In the genomic region with DNA sequence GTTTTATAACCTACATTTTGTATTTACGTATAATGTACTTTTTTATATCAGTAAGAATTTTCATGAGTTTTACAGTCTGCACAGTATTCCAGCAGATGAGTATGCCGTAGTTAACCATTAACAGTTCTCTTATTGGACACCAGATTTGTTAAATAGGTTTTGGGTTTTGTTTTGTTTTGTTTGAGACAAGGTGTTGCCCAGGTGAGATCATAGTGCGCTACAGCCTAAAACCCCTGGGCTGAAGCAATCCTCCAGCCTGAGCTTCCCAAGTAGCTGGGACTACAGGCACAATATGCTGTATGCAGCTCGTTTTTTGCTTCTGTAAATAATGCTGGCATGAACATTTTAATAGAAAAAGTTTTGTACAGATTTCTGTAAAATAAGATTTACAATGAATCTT, we compare ENCODE assay signal across 8 cellular contexts.
DNase-seq lines count a peak whose midpoint lies in the region; ATAC-seq and TF ChIP-seq lines count a peak whose summit lies in the region.

No MANE protein-coding gene starts in this region.

- H3K4me1 ChIP-seq in HUES6 (ENCODE audit: control insufficient read depth, insufficient read depth, low read length) = peaks cover 35% of the 10 kb centered on the region
- H3K4me1 ChIP-seq in thymus (ENCODE audit: control insufficient read depth, insufficient read depth, low read length) = peaks cover 12% of the 10 kb centered on the region

- 90% methylated on average over 4 of the region's 4 CpGs for WGBS in thymus

- no peak for ATAC-seq in WTC11
- ATAC-seq in GM21515 (IDR thresholded peaks at IDR 0.05; ENCODE audit: unreplicated experiment) = no peak

- DNase-seq in WTC11 (ENCODE audit: low spot score) (no peak), cerebellum (ENCODE audit: low spot score) (no peak)
- no peak for DNase-seq in effector CD8-positive, alpha-beta T cell (lab: John Stamatoyannopoulos, UW)

- POLR2A ChIA-PET in WTC11 (lab: Charles Lee) = interaction anchor here (0.9 to 5.4 kb wide), 4 partner anchors 20 to 107 kb away, joined by 3 to 191 read pairs (median 39); a partner anchor contains a TSS

- H3K36me3 ChIP-seq in HUES6 (ENCODE audit: control insufficient read depth, insufficient read depth, low read length) (no peaks in the 10 kb centered on the region), thymus (ENCODE audit: control insufficient read depth, insufficient read depth) (no peaks in the 10 kb centered on the region)

- TF ChIP-seq CTCF in 22Rv1 (IDR thresholded peaks at IDR 0.05) = no peak
- TF ChIP-seq CTCF in WTC11 (IDR thresholded peaks at IDR 0.05) = no peak

- H3K9me3 ChIP-seq in HUES6 (ENCODE audit: control insufficient read depth, insufficient read depth, low read depth, low read length) (no peaks in the 10 kb centered on the region), thymus (ENCODE audit: control insufficient read depth) (no peaks in the 10 kb centered on the region)

- H3K4me3 ChIP-seq in HUES6 (ENCODE audit: low read depth, low read length) (peak overlapping the region; percentile 77), thymus (ENCODE audit: low read length) (no peak overlapping the region)

- H3K27me3 Mint-ChIP-seq in WTC11 (ENCODE audit: low read depth) = no peaks in the 10 kb centered on the region

- H3K9me3 Mint-ChIP-seq in WTC11 = no peaks in the 10 kb centered on the region

- H3K27ac ChIP-seq in 22Rv1 (peak overlapping the region; percentile 100), HUES6 (ENCODE audit: low read depth, low read length) (peak overlapping the region; percentile 42), layer of hippocampus (ENCODE audit: low read depth, low read length) (peak overlapping the region; percentile 100), thymus (ENCODE audit: low read depth) (peak overlapping the region; percentile 52)

- peak overlapping the region; percentile 35 for H3K9ac ChIP-seq in HUES6 (ENCODE audit: low read length)

- peaks cover 43% of the 10 kb centered on the region for H3K4me1 Mint-ChIP-seq in WTC11

- H3K27me3 ChIP-seq in HUES6 (ENCODE audit: control insufficient read depth, insufficient read depth, low read length) (no peaks in the 10 kb centered on the region), layer of hippocampus (ENCODE audit: control insufficient read depth, insufficient read depth, low read length) (no peaks in the 10 kb centered on the region), thymus (ENCODE audit: control insufficient read depth, insufficient read depth) (no peaks in the 10 kb centered on the region)

- no peaks in the 10 kb centered on the region for H3K36me3 Mint-ChIP-seq in WTC11

- peak overlapping the region; percentile 69; the same call in 1 of the 2 replicates for H3K27ac Mint-ChIP-seq in WTC11

- CTCF ChIA-PET in WTC11 (lab: Charles Lee) = interaction anchor here (0.7 to 4.9 kb wide), 5 partner anchors 14 to 219 kb away, joined by 3 to 24 read pairs (median 5); a partner anchor contains a TSS

- peak overlapping the region; percentile 41; the same call in 1 of the 2 replicates for H3K4me3 Mint-ChIP-seq in WTC11

TF ChIP-seq in WTC11, 78 proteins besides CTCF, POLR2A, EP300 and RAD21:
- TF ChIP-seq SOX15 (CRISPR knock-in tag; IDR thresholded peaks at IDR 0.05) (no peak), NFATC4 (CRISPR knock-in tag; IDR thresholded peaks at IDR 0.05) (no peak), SMAD4 (CRISPR knock-in tag; IDR thresholded peaks at IDR 0.05) (no peak), PRRX2 (CRISPR knock-in tag; IDR thresholded peaks at IDR 0.05) (no peak)
- TF ChIP-seq, protein P1, sequence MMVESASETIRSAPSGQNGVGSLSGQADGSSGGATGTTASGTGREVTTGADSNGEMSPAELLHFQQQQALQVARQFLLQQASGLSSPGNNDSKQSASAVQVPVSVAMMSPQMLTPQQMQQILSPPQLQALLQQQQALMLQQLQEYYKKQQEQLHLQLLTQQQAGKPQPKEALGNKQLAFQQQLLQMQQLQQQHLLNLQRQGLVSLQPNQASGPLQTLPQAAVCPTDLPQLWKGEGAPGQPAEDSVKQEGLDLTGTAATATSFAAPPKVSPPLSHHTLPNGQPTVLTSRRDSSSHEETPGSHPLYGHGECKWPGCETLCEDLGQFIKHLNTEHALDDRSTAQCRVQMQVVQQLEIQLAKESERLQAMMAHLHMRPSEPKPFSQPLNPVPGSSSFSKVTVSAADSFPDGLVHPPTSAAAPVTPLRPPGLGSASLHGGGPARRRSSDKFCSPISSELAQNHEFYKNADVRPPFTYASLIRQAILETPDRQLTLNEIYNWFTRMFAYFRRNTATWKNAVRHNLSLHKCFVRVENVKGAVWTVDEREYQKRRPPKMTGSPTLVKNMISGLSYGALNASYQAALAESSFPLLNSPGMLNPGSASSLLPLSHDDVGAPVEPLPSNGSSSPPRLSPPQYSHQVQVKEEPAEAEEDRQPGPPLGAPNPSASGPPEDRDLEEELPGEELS (CRISPR knock-in tag; IDR thresholded peaks at IDR 0.05) = no peak
TF ChIP-seq in WTC11: peak in this region for 0.

Comparison
In these comparisons a context has a peak if more than half of its experiments do, and no peak if none do; other contexts are left out.
1. H3K27ac ChIP-seq: peak in every context shown above with its lines; median percentile 100 in 22Rv1; 100 in layer of hippocampus; 52 in thymus; 42 in HUES6.